Comparison of ENCODE assay signal across 16 cellular contexts in the genomic region with DNA sequence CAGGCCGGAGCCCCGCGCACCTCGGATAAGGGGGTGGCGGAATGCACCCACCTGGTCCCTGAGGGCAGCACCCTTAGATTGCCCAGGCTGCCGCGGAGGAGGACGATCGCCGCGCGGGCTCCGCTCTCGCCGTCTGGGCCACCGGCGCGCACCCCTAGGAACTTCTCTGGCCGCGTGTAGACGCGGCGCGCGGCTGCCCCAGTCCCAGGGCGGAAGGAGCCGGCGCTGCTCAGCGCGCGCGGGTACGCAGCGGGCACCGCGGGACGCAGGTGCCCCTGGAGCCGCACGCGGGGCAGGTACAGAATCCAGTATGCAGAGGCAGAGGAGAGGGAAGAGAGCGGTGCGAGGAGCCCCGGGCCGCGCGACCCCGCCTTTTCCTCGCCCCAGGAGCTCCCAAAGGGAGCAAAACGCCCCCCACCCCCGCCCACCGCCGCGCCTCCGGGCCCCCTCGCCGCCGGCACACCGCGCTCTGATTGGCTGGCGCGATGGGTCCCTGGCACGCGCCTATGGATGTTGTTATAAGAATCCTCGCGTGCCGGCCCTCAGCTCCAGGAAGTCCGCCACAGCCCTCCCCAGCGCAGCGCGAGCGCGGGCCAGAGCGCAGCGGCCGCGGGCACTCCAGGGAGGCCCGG. TPM values are rescaled to one million over a fixed set of nuclear protein-coding genes. Genes with fewer than 3 reads are reported as not detected.
DNase-seq lines count a peak whose midpoint lies in the region; ATAC-seq and TF ChIP-seq lines count a peak whose summit lies in the region.
"Had no signal": no experiment of that assay in that cellular context is flagged by ENCODE, and none has a peak within 500 bp of the region (broad histone marks: within the 10 kb centered on the region; RNA-seq: fewer than 3 reads in every experiment).

A gene with protein sequence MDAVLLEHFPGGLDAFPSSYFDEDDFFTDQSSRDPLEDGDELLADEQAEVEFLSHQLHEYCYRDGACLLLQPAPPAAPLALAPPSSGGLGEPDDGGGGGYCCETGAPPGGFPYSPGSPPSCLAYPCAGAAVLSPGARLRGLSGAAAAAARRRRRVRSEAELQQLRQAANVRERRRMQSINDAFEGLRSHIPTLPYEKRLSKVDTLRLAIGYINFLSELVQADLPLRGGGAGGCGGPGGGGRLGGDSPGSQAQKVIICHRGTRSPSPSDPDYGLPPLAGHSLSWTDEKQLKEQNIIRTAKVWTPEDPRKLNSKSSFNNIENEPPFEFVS (plus strand): TSS at position 549 of the 632 bp plus-strand sequence. CDS start 219 bp downstream, outside the sequence.

- TF ChIP-seq POLR2A in IMR-90 (IDR thresholded peaks at IDR 0.05; ENCODE audit: low read depth, low read length), result no peak
- TF ChIP-seq POLR2A in esophagus muscularis mucosa (IDR thresholded peaks at IDR 0.05; ENCODE audit: low read depth), result no peak

- H2AK5ac ChIP-seq in IMR-90 (ENCODE audit: low read depth, low read length), result no peak within 1 kb of the TSS

- H3K36me3 ChIP-seq in IMR-90 (ENCODE audit: control insufficient read depth, insufficient read depth, low read length), result no peaks in the 10 kb centered on the region
- H3K36me3 ChIP-seq in esophagus muscularis mucosa, result no peaks in the 10 kb centered on the region
- H3K36me3 ChIP-seq in neural progenitor cell, result no peaks in the 10 kb centered on the region
- H3K36me3 ChIP-seq: BLaER1, thyroid gland had no signal

- no peak within 1 kb of the TSS for H3K27ac Mint-ChIP-seq in neural progenitor cell

- H3K4ac ChIP-seq in IMR-90 (ENCODE audit: low read depth, low read length), result no peak within 1 kb of the TSS

- no peak within 1 kb of the TSS for H2BK15ac ChIP-seq in IMR-90 (ENCODE audit: low read depth, low read length)

- no peak within 1 kb of the TSS for H3K18ac ChIP-seq in IMR-90 (ENCODE audit: low read depth, low read length)

- H3K4me3 Mint-ChIP-seq in neural progenitor cell, result peak within 1 kb of the TSS; percentile 79
- H3K4me3 Mint-ChIP-seq: activated CD8-positive, alpha-beta memory T cell treated with anti-CD3 and anti-CD28 coated beads, Interleukin-2, amount 10 ng/mL, durations not matched to agents 7 days and 5 days had no signal

- intact Hi-C loops in IMR-90 (cut with micrococcal nuclease) (no loop called here), esophagus muscularis mucosa (cut with DNase I) (no loop called here)

- TF ChIP-seq RAD21 in IMR-90 (IDR thresholded peaks at IDR 0.05; ENCODE audit: low read length), result no peak

- H3K4me3 ChIP-seq in IMR-90 (ENCODE audit: insufficient read depth, low read depth, low read length), result no peak within 1 kb of the TSS
- H3K4me3 ChIP-seq in esophagus muscularis mucosa, result peak within 1 kb of the TSS in 2 of 4 donors; percentile 1 to 14
- peak within 1 kb of the TSS; percentile 19 for H3K4me3 ChIP-seq in neural progenitor cell
- H3K4me3 ChIP-seq: BLaER1, thyroid gland had no signal

- no peak within 1 kb of the TSS for H3K56ac ChIP-seq in IMR-90 (ENCODE audit: extremely low read depth, insufficient read depth, low read length)

- no peaks in the 10 kb centered on the region for H3K36me3 Mint-ChIP-seq in neural progenitor cell

- H2BK20ac ChIP-seq in IMR-90 (ENCODE audit: low read depth, low read length), result no peak within 1 kb of the TSS

- H3K4me1 Mint-ChIP-seq in neural progenitor cell, result peaks cover 22% of the 10 kb centered on the region

- H3K4me1 ChIP-seq in IMR-90 (ENCODE audit: control insufficient read depth, insufficient read depth, low read length) (no peaks in the 10 kb centered on the region), esophagus muscularis mucosa (peaks cover 8 to 33% (median 21%) of the 10 kb centered on the region in 4 donors), neural progenitor cell (peaks cover 25% of the 10 kb centered on the region)
- H3K4me1 ChIP-seq: BLaER1 had no signal

- H3K9ac ChIP-seq in IMR-90 (ENCODE audit: low read depth, low read length) (no peak within 1 kb of the TSS), neural progenitor cell (no peak within 1 kb of the TSS)
- H3K9ac ChIP-seq: BLaER1 had no signal

- no peak within 1 kb of the TSS for H4K8ac ChIP-seq in IMR-90 (ENCODE audit: low read depth in 2 of 2, low read length in 2 of 2)

- CTCF ChIA-PET in IMR-90 (lab: Yijun Ruan, JAX), result no interaction called here

- DNase-seq in DMS53 treated with DMSO at 0.1 percent for 48 hours (lab: John Stamatoyannopoulos, UW; ENCODE audit: unreplicated experiment) (peak; percentile 79), IMR-90 (no peak), esophagus muscularis mucosa (ENCODE audit: extremely low spot score) (peak; percentile 50), neural progenitor cell (ENCODE audit: low spot score) (peak; percentile 51), NCI-H2227 treated with DMSO at 0.1 percent for 48 hours (lab: John Stamatoyannopoulos, UW) (no peak), DMS153 (lab: John Stamatoyannopoulos, UW) (no peak)
- DNase-seq: activated CD8-positive, alpha-beta memory T cell treated with anti-CD3 and anti-CD28 coated beads, Interleukin-2, amount 10 ng/mL, durations not matched to agents 7 days and 5 days; activated naive CD4-positive, alpha-beta T cell treated with Interleukin-2 at 50 U/mL for 16 hours; effector memory CD4-positive, alpha-beta T cell; midbrain; NCI-H2107; thyroid gland had no signal

- no peak within 1 kb of the TSS for H4K91ac ChIP-seq in IMR-90 (ENCODE audit: insufficient read depth, low read depth, low read length)

- no peak within 1 kb of the TSS for H3K23ac ChIP-seq in IMR-90 (ENCODE audit: low read depth, low read length)

- BruUV-seq in IMR-90 (replicated peaks; lab: Mats Ljungman, UMichigan), result no TSS peak

- no peaks in the 10 kb centered on the region for H3K79me2 ChIP-seq in neural progenitor cell (ENCODE audit: low read depth)

- H2BK5ac ChIP-seq in IMR-90 (ENCODE audit: low read depth, low read length, poor library complexity, severe bottlenecking), result no peak within 1 kb of the TSS

- H2BK120ac ChIP-seq in IMR-90 (ENCODE audit: low read depth, low read length), result no peak within 1 kb of the TSS

- WGBS in IMR-90 (ENCODE audit: extremely low coverage in 2 of 2, insufficient read length in 1 of 2), 2 experiments, result 10% methylated on average over 23 of the region's 77 CpGs; no CpG with 5 or more reads in 1 of the 2 experiments
- WGBS in esophagus muscularis mucosa, result 2% methylated on average over 34 of the region's 77 CpGs

- TF ChIP-seq CTCF in IMR-90 (conservative IDR thresholded peaks at IDR 0.05; ENCODE audit: low read depth, low read length) (no peak), esophagus muscularis mucosa (IDR thresholded peaks at IDR 0.05) (no peak), neural progenitor cell (IDR thresholded peaks at IDR 0.05) (no peak)

- H3K9me3 Mint-ChIP-seq in neural progenitor cell, result no peaks in the 10 kb centered on the region

- dilution Hi-C loops in IMR-90 (cut with HindIII; ENCODE audit: low sequenced_read_pairs, unreplicated experiment), result no loop called here

- H3K27me3 ChIP-seq in IMR-90 (ENCODE audit: control insufficient read depth, insufficient read depth, low read length), result peaks cover 57% of the 10 kb centered on the region
- peaks cover 0 to 99% (median 26%) of the 10 kb centered on the region in 4 donors for H3K27me3 ChIP-seq in esophagus muscularis mucosa
- peaks cover 100% of the 10 kb centered on the region for H3K27me3 ChIP-seq in neural progenitor cell
- H3K27me3 ChIP-seq: BLaER1 had no signal

- H4K20me1 ChIP-seq in IMR-90 (ENCODE audit: insufficient read depth, low read length) (no peaks in the 10 kb centered on the region), neural progenitor cell (ENCODE audit: low read depth) (peaks cover 84% of the 10 kb centered on the region)
- H4K20me1 ChIP-seq: BLaER1 had no signal

- POLR2A ChIA-PET in IMR-90 (lab: Charles Lee; ENCODE audit: unreplicated experiment), result no interaction called here

- ATAC-seq in IMR-90 (ENCODE audit: low read depth), result peak; percentile 29; the same call in 1 of the 2 replicates
- no peak for ATAC-seq in esophagus mucosa
- no peak for ATAC-seq in GM21576 (IDR thresholded peaks at IDR 0.05; ENCODE audit: unreplicated experiment)
- ATAC-seq: activated CD8-positive, alpha-beta memory T cell treated with anti-CD3 and anti-CD28 coated beads, Interleukin-2, amount 10 ng/mL, durations not matched to agents 7 days and 5 days had no signal

- no peak within 1 kb of the TSS for H3K4me2 ChIP-seq in IMR-90 (ENCODE audit: low read depth, low read length)
- peak within 1 kb of the TSS; percentile 67 for H3K4me2 ChIP-seq in neural progenitor cell
- H3K4me2 ChIP-seq: BLaER1 had no signal

- peaks cover 80% of the 10 kb centered on the region for H3K27me3 Mint-ChIP-seq in neural progenitor cell (ENCODE audit: insufficient read depth, low read depth)

- no peak within 1 kb of the TSS for H3K27ac ChIP-seq in IMR-90 (ENCODE audit: insufficient read depth, low read length)
- no peak within 1 kb of the TSS for H3K27ac ChIP-seq in esophagus muscularis mucosa (replicated peaks in 1 of 4)
- H3K27ac ChIP-seq in neural progenitor cell, result no peak within 1 kb of the TSS
- H3K27ac ChIP-seq: BLaER1, thyroid gland had no signal

- no peak within 1 kb of the TSS for H2AK9ac ChIP-seq in IMR-90 (replicated peaks; ENCODE audit: low read depth, low read length, poor library complexity)

- H3K14ac ChIP-seq in IMR-90 (replicated peaks; ENCODE audit: low read depth, low read length), result no peak within 1 kb of the TSS

- no peaks in the 10 kb centered on the region for H3K9me1 ChIP-seq in IMR-90 (ENCODE audit: insufficient read depth, low read length)

- peaks cover 4% of the 10 kb centered on the region; the same call in 1 of the 2 replicates for H3K9me3 ChIP-seq in IMR-90 (ENCODE audit: control insufficient read depth, insufficient read depth, low read length)
- H3K9me3 ChIP-seq in esophagus muscularis mucosa, result no peaks in the 10 kb centered on the region
- H3K9me3 ChIP-seq in neural progenitor cell (ENCODE audit: low read depth), result no peaks in the 10 kb centered on the region
- H3K9me3 ChIP-seq: thyroid gland had no signal

- no peaks in the 10 kb centered on the region for H3K79me1 ChIP-seq in IMR-90 (ENCODE audit: low read depth in 1 of 2, low read length in 2 of 2)

- H2AFZ ChIP-seq in IMR-90 (replicated peaks; ENCODE audit: low read length, poor library complexity) (peak within 1 kb of the TSS; percentile 43), neural progenitor cell (replicated peaks) (no peak within 1 kb of the TSS)

- no peak for TF ChIP-seq EP300 in esophagus muscularis mucosa (IDR thresholded peaks at IDR 0.05)

- H3F3A ChIP-seq in neural progenitor cell (ENCODE audit: low read depth), result peaks cover 23% of the 10 kb centered on the region

- no peak within 1 kb of the TSS for H4K5ac ChIP-seq in IMR-90 (ENCODE audit: low read depth, low read length)

- in situ Hi-C loops in IMR-90 (cut with MboI; ENCODE audit: low sequenced_read_pairs), result no loop called here

TF ChIP-seq in IMR-90, 13 proteins besides CTCF, POLR2A, EP300 and RAD21 (continues in another document):
- TF ChIP-seq BHLHE40 (IDR thresholded peaks at IDR 0.05; ENCODE audit: low read depth, low read length) (no peak), MAFK (IDR thresholded peaks at IDR 0.05; ENCODE audit: low read depth, low read length) (no peak)

RNA-seq across cellular contexts. Expression of the gene that starts here (rescaled TPM):
- total RNA-seq in IMR-90 (2012; rRNA removed), result not detected in 2 replicates
- polyA plus RNA-seq in IMR-90 (2012; rRNA removed), result not detected in 2 replicates
- not detected in 2 replicates for polyA plus RNA-seq in IMR-90 (2012; cell fraction: cytosol; rRNA removed)
- polyA plus RNA-seq in IMR-90 (2012; cell fraction: nucleus; rRNA removed; ENCODE audit: low replicate concordance), result not detected in 2 replicates
- not detected for total RNA-seq in esophagus muscularis mucosa
- not detected in 2 replicates for total RNA-seq in neural progenitor cell (ENCODE audit: low replicate concordance)
- total RNA-seq in esophagus mucosa, result not detected
- total RNA-seq: activated CD8-positive, alpha-beta memory T cell treated with anti-CD3 and anti-CD28 coated beads, Interleukin-2, amount 10 ng/mL, durations not matched to agents 7 days and 5 days; bronchial epithelial cell; thyroid gland had no signal

Comparison
In these comparisons a context has a peak if more than half of its experiments do, and no peak if none do; other contexts are left out.
1. Peak in ATAC-seq in IMR-90; RNA of the gene not detected or under 1 TPM.
2. Peak in DNase-seq in esophagus muscularis mucosa; RNA of the gene not detected or under 1 TPM.
3. Peak in DNase-seq, H3K4me3 ChIP-seq and H3K4me2 ChIP-seq in neural progenitor cell; RNA of the gene not detected or under 1 TPM.